Comparison of ENCODE assay signal across 15 cellular contexts in genomic region chr1:93442276-93442675, GRCh38. TPM values are rescaled to one million over a fixed set of nuclear protein-coding genes. Genes with fewer than 3 reads are reported as not detected.
A peak's percentile ranks its signal among the peaks of the same experiment; 100 is the strongest.
DNase-seq lines count a peak whose midpoint lies in the region; ATAC-seq, FAIRE-seq and TF ChIP-seq lines count a peak whose summit lies in the region.
"Had no signal": no experiment of that assay in that cellular context is flagged by ENCODE, and none has a peak within 500 bp of the region (broad histone marks: within the 10 kb centered on the region; RNA-seq: fewer than 3 reads in every experiment).

No MANE protein-coding gene starts in this region.

- DNase-seq in left cardiac atrium (peak; percentile 35), Right ventricle myocardium superior (no peak), amniotic epithelial cell (ENCODE audit: low read depth) (peak; percentile 49), keratinocyte (ENCODE audit: low read depth, low spot score) (no peak), upper lobe of right lung (no peak), esophagus muscularis mucosa (ENCODE audit: extremely low spot score) (no peak), activated T-cell treated with anti-CD3 and anti-CD28 coated beads for 4 hours (no peak), aorta (no peak)
- DNase-seq: dorsolateral prefrontal cortex, kidney glomerular epithelial cell, NCI-H1105 treated with DMSO at 0.1 percent for 48 hours, NCI-H510A, nephron progenitor cell, SJCRH30 had no signal

- no peak overlapping the region for H3K9ac ChIP-seq in keratinocyte (ENCODE audit: control insufficient read depth, extremely low read depth, insufficient read depth, low read length)

- dilution Hi-C loops in keratinocyte (cut with MboI; ENCODE audit: extremely low pct_ligation_motif_present, low sequenced_read_pairs), result no loop called here

- no peak overlapping the region for H2AFZ ChIP-seq in keratinocyte (ENCODE audit: control insufficient read depth, low read length)

- no peaks in the 10 kb centered on the region for H3K27me3 ChIP-seq in keratinocyte (ENCODE audit: control insufficient read depth, extremely low read depth, insufficient read depth, low read length)
- no peaks in the 10 kb centered on the region for H3K27me3 ChIP-seq in upper lobe of right lung
- H3K27me3 ChIP-seq in esophagus muscularis mucosa, result no peaks in the 10 kb centered on the region
- no peaks in the 10 kb centered on the region for H3K27me3 ChIP-seq in aorta (ENCODE audit: control insufficient read depth in 1 of 2, insufficient read depth in 2 of 2, low read length in 1 of 2)
- H3K27me3 ChIP-seq: dorsolateral prefrontal cortex, SJCRH30 had no signal

- TF ChIP-seq POLR2A in esophagus muscularis mucosa (IDR thresholded peaks at IDR 0.05; ENCODE audit: low read depth), result no peak

- no peak overlapping the region for H3K4me3 ChIP-seq in keratinocyte (ENCODE audit: control insufficient read depth in 2 of 3, extremely low read depth in 1 of 3, insufficient read depth in 2 of 3, low read depth in 1 of 3, low read length in 3 of 3)
- no peak overlapping the region for H3K4me3 ChIP-seq in upper lobe of right lung
- H3K4me3 ChIP-seq in esophagus muscularis mucosa, result no peak overlapping the region
- no peak overlapping the region for H3K4me3 ChIP-seq in aorta (ENCODE audit: low read length in 2 of 2)
- H3K4me3 ChIP-seq: dorsolateral prefrontal cortex, SJCRH30 had no signal

- ATAC-seq in left cardiac atrium (no peak), Right ventricle myocardium superior (ENCODE audit: poor library complexity) (no peak), upper lobe of right lung (no peak), aorta (ENCODE audit: low FRiP score) (no peak)
- ATAC-seq: WTC11 had no signal

- no peaks in the 10 kb centered on the region for H3K9me3 ChIP-seq in keratinocyte (ENCODE audit: control insufficient read depth, low read depth, low read length)
- no peaks in the 10 kb centered on the region for H3K9me3 ChIP-seq in upper lobe of right lung
- no peaks in the 10 kb centered on the region for H3K9me3 ChIP-seq in esophagus muscularis mucosa
- H3K9me3 ChIP-seq in aorta (ENCODE audit: control insufficient read depth, low read length), result no peaks in the 10 kb centered on the region
- H3K9me3 ChIP-seq: SJCRH30 had no signal

- no peak overlapping the region for H3K27ac ChIP-seq in keratinocyte (ENCODE audit: control insufficient read depth, insufficient read depth, low read length)
- H3K27ac ChIP-seq in upper lobe of right lung, result peak overlapping the region; percentile 13
- no peak overlapping the region for H3K27ac ChIP-seq in esophagus muscularis mucosa (replicated peaks in 1 of 4)
- H3K27ac ChIP-seq in aorta (ENCODE audit: low read depth in 1 of 2, low read length in 2 of 2), result no peak overlapping the region
- H3K27ac ChIP-seq: dorsolateral prefrontal cortex, SJCRH30 had no signal

- H3K4me1 ChIP-seq in keratinocyte (ENCODE audit: control insufficient read depth, extremely low read depth, insufficient read depth, low read length) (peaks cover 10% of the 10 kb centered on the region), upper lobe of right lung (no peaks in the 10 kb centered on the region), esophagus muscularis mucosa (peaks cover 0 to 5% (median 4%) of the 10 kb centered on the region in 4 donors), aorta (ENCODE audit: control insufficient read depth in 1 of 2, insufficient read depth in 2 of 2, low read length in 2 of 2) (no peaks in the 10 kb centered on the region)

- H3K4me2 ChIP-seq in keratinocyte (ENCODE audit: control insufficient read depth, extremely low read depth, insufficient read depth, low read depth, low read length), result peak overlapping the region; percentile 7

- TF ChIP-seq EP300 in esophagus muscularis mucosa (IDR thresholded peaks at IDR 0.05), result no peak

- no peaks in the 10 kb centered on the region for H3K9me1 ChIP-seq in keratinocyte (ENCODE audit: control insufficient read depth, extremely low read depth, insufficient read depth, low read length)

- intact Hi-C loops in left cardiac atrium (cut with DNase I), result loop anchor here in 1 of 2 donors (10.0 kb wide), 1 partner anchor 113 kb away; no protein-coding TSS in a partner anchor
- intact Hi-C loops in Right ventricle myocardium superior (cut with DNase I), result loop anchor here (5.0 to 10.0 kb wide), 2 partner anchors 113 to 185 kb away; no protein-coding TSS in a partner anchor
- intact Hi-C loops in upper lobe of right lung (cut with DNase I), result no loop called here
- intact Hi-C loops in esophagus muscularis mucosa (cut with DNase I), result loop anchor here (5.0 kb wide), 1 partner anchor 185 kb away; no protein-coding TSS in a partner anchor
- intact Hi-C loops in aorta (cut with DNase I), result loop anchor here in 1 of 2 donors (10.0 kb wide), 1 partner anchor 373 kb away; no protein-coding TSS in a partner anchor

- WGBS in esophagus muscularis mucosa, result 80% methylated on average over 8 of the region's 8 CpGs
- 76 to 84% methylated on average over 8 of the region's 8 CpGs for WGBS in aorta, 2 donors

- no peaks in the 10 kb centered on the region for H3K79me2 ChIP-seq in keratinocyte (ENCODE audit: control insufficient read depth, insufficient read depth, low read length)

- H4K20me1 ChIP-seq in keratinocyte (ENCODE audit: control insufficient read depth, extremely low read depth, insufficient read depth, low read length), result no peaks in the 10 kb centered on the region

- H3K36me3 ChIP-seq in keratinocyte (ENCODE audit: control insufficient read depth in 2 of 2, extremely low read depth in 1 of 2, insufficient read depth in 2 of 2, low read length in 2 of 2) (no peaks in the 10 kb centered on the region), upper lobe of right lung (no peaks in the 10 kb centered on the region), esophagus muscularis mucosa (no peaks in the 10 kb centered on the region), aorta (ENCODE audit: control insufficient read depth in 1 of 2, insufficient read depth in 2 of 2, low read length in 1 of 2) (no peaks in the 10 kb centered on the region)
- H3K36me3 ChIP-seq: SJCRH30 had no signal

- TF ChIP-seq CTCF in keratinocyte (optimal IDR thresholded peaks at IDR 0.05 in 1 of 3, IDR thresholded peaks at IDR 0.05 in 1 of 3, conservative IDR thresholded peaks at IDR 0.05 in 1 of 3; ENCODE audit: extremely low read depth in 1 of 3, insufficient read depth in 2 of 3, low read length in 3 of 3) (no peak), upper lobe of right lung (IDR thresholded peaks at IDR 0.05) (no peak), esophagus muscularis mucosa (IDR thresholded peaks at IDR 0.05) (no peak)

- FAIRE-seq in keratinocyte (lab: Jason Lieb, UNC), result no peak

RNA-seq across cellular contexts. Expression of gene FNBP1L, which starts 5.6 kb away (rescaled TPM):
- 10 to 100 TPM; 18.0 to 20.9 TPM for total RNA-seq in left cardiac atrium
- total RNA-seq in Right ventricle myocardium superior, result 21.0 TPM
- polyA plus RNA-seq in keratinocyte, result 13.0 to 22.9 TPM (median 16.6 TPM) in 3 replicates
- 52.4 TPM for polyA plus RNA-seq in keratinocyte (2011; ENCODE audit: low read depth)
- 9.8 and 18.2 TPM in 2 replicates for polyA plus RNA-seq in keratinocyte (2011; cell fraction: cytosol; rRNA removed)
- 18.6 and 29.5 TPM in 2 replicates for polyA plus RNA-seq in keratinocyte (2011; cell fraction: nucleus; rRNA removed)
- polyA plus RNA-seq in keratinocyte (2012; ENCODE audit: low replicate concordance), result 10.9 and 12.7 TPM in 2 replicates
- polyA minus RNA-seq in keratinocyte, result 5.3 to 24.7 TPM (median 12.7 TPM) in 3 replicates
- polyA minus RNA-seq in keratinocyte (2011; cell fraction: cytosol; rRNA and poly(A)+ RNA removed), result 8.2 TPM
- polyA minus RNA-seq in keratinocyte (2011; cell fraction: nucleus; rRNA and poly(A)+ RNA removed), result 12.7 and 23.3 TPM in 2 replicates
- total RNA-seq in upper lobe of right lung, result 50.0 TPM
- total RNA-seq in esophagus muscularis mucosa, result 10 to 100 TPM in 3 of 4 donors, 1 to 10 TPM in 1; 9.6 to 23.1 (median 15.5) TPM
- total RNA-seq in aorta, result 10 to 100 TPM; 10.6 to 28.6 TPM
- polyA plus RNA-seq in aorta, result 10 to 100 TPM in 1 of 2 donors, 1 to 10 TPM in 1; 2.5 to 11.6 TPM

Comparison
In these comparisons a context has a peak if more than half of its experiments do, and no peak if none do; other contexts are left out.
1. DNase-seq: peak in left cardiac atrium (single experiment) and amniotic epithelial cell (single experiment); none in Right ventricle myocardium superior (single experiment), keratinocyte (single experiment), upper lobe of right lung (single experiment), esophagus muscularis mucosa (single experiment), activated T-cell treated with anti-CD3 and anti-CD28 coated beads for 4 hours (single experiment) and aorta (0 of 2).